Comparison of ENCODE assay signal across 1 cellular context in the genomic region with DNA sequence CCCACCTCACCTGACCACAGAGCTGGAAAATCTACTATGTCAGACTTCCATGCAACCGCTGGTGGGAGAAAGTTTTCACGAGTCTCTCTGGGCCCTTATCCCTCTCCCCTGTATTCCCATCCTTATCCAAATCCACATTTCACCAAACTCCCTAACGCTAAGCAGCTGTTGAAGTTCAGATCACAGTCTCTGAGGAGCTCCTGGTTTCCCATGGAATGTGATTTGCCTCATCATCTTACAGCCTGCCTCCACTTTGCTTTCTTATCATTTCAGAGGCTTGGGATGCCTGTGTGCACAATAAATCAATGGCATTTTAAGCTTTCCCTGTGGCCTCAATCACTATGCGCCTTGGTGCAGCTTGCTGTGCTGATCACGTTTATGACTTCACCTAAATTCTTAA.
TF ChIP-seq lines count a peak whose summit lies in the region.

No MANE protein-coding gene starts in this region.

TF ChIP-seq in HEK293, 187 proteins besides CTCF, POLR2A, EP300 and RAD21 (continued from another document):
- no peak for TF ChIP-seq ZNF707 (tag by site-specific recombination; IDR thresholded peaks at IDR 0.05)
- TF ChIP-seq ZNF133 (tag by site-specific recombination; IDR thresholded peaks at IDR 0.05), result no peak
